Comparison of ENCODE assay signal across 13 cellular contexts in the genomic region with DNA sequence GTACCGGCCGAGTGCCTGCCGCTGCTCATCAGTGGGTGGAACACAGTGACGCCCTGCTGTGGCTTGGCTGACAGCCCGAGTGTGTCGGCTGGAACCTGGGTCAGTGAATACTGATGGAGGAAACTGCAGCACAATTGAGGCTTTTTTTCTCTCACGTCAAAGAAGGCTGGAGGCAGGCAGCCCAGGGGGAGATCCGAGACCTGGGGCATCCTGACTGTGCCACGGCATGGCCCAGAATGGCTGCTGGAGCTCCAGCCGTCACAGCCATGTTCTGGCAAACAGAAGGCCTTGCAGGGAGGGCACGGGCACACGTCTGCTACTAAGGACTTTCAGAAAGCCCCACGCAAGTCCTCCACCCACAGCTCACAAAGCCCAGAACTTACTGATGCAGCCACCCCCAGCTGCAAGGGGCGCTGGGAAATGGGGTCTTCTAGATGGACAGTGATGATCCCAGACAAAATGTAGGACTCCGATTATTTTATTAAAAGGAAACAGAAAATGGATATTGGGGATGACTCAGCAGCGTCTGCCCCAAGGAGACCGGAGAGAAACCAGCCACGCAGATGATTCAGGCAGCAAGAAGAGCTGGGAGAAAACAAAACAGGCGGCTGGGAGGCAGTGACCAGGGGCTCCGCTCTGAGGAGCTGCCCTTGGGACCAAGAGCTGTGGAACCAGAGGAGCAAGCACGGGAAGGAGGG.
A peak's percentile ranks its signal among the peaks of the same experiment; 100 is the strongest.
DNase-seq lines count a peak whose midpoint lies in the region; ATAC-seq and TF ChIP-seq lines count a peak whose summit lies in the region.
"Had no signal": no experiment of that assay in that cellular context is flagged by ENCODE, and none has a peak within 500 bp of the region (broad histone marks: within the 10 kb centered on the region; RNA-seq: fewer than 3 reads in every experiment).

No MANE protein-coding gene starts in this region.

- TF ChIP-seq CTCF in choroid plexus epithelial cell (conservative IDR thresholded peaks at IDR 0.05; ENCODE audit: low read depth, low read length), result no peak

- H3K4me3 ChIP-seq in choroid plexus epithelial cell (ENCODE audit: low read depth, low read length), result peak overlapping the region; percentile 26
- H3K4me3 ChIP-seq: BLaER1, esophagus squamous epithelium, GM12878, SK-N-MC had no signal

- ATAC-seq in GM19023 (IDR thresholded peaks at IDR 0.05; ENCODE audit: unreplicated experiment) (no peak), HG03432 (IDR thresholded peaks at IDR 0.05; ENCODE audit: unreplicated experiment) (no peak), GM19328 (IDR thresholded peaks at IDR 0.05; ENCODE audit: unreplicated experiment) (no peak)
- ATAC-seq: GM12878 had no signal

- DNase-seq in A172 (ENCODE audit: low spot score) (peak; percentile 73), H4 (ENCODE audit: low spot score) (peak; percentile 78), NCI-H748 (lab: John Stamatoyannopoulos, UW; ENCODE audit: unreplicated experiment) (peak; percentile 79), choroid plexus epithelial cell (ENCODE audit: low read depth) (peak; percentile 89), NCI-H1694 treated with DMSO at 0.1 percent for 48 hours (lab: John Stamatoyannopoulos, UW) (no peak)
- DNase-seq: anterior cingulate cortex, esophagus squamous epithelium had no signal
